Comparison of ENCODE assay signal across 13 cellular contexts in genomic region chr2:101435011-101435862, GRCh38. TPM values are rescaled to one million over a fixed set of nuclear protein-coding genes. Genes with fewer than 3 reads are reported as not detected.
DNase-seq lines count a peak whose midpoint lies in the region; ATAC-seq, FAIRE-seq and TF ChIP-seq lines count a peak whose summit lies in the region.
"Had no signal": no experiment of that assay in that cellular context is flagged by ENCODE, and none has a peak within 500 bp of the region (broad histone marks: within the 10 kb centered on the region; RNA-seq: fewer than 3 reads in every experiment).

No MANE protein-coding gene starts in this region.

- intact Hi-C loops in left ventricle myocardium inferior (cut with micrococcal nuclease) (no loop called here), Right ventricle myocardium inferior (cut with DNase I) (no loop called here), vagina (cut with DNase I) (no loop called here)

- DNase-seq in left ventricle myocardium inferior = no peak
- no peak for DNase-seq in Right ventricle myocardium inferior (ENCODE audit: missing footprints)
- peak; percentile 86 for DNase-seq in ecto neural progenitor cell (ENCODE audit: low spot score)
- DNase-seq in keratinocyte (ENCODE audit: low read depth, low spot score) = no peak
- no peak for DNase-seq in vagina (ENCODE audit: extremely low spot score in 2 of 2)
- no peak for DNase-seq in DMS 273 (lab: John Stamatoyannopoulos, UW; ENCODE audit: unreplicated experiment)
- DNase-seq in DMS79 treated with DMSO at 0.1 percent for 48 hours (lab: John Stamatoyannopoulos, UW) = no peak
- no peak for DNase-seq in H54 (ENCODE audit: insufficient read length, low spot score)
- DNase-seq: activated CD4-positive, alpha-beta T cell treated with anti-CD3 and anti-CD28 coated beads for 4 hours; activated naive CD4-positive, alpha-beta T cell treated with anti-CD3 and anti-CD28 coated beads, Interleukin-2, amount 50 U/mL, for 16 hours; NCI-H2107 had no signal

- H2AFZ ChIP-seq in keratinocyte (ENCODE audit: control insufficient read depth, low read length) = peak overlapping the region; percentile 86

- H3K4me1 ChIP-seq in left ventricle myocardium inferior (peaks cover 28% of the 10 kb centered on the region), keratinocyte (ENCODE audit: control insufficient read depth, extremely low read depth, insufficient read depth, low read length) (peaks cover 8% of the 10 kb centered on the region), vagina (peaks cover 6% of the 10 kb centered on the region)

- no peak for ATAC-seq in Right ventricle myocardium inferior

- H3K9me3 ChIP-seq in left ventricle myocardium inferior (replicated peaks) (no peaks in the 10 kb centered on the region), keratinocyte (ENCODE audit: control insufficient read depth, low read depth, low read length) (no peaks in the 10 kb centered on the region), vagina (no peaks in the 10 kb centered on the region)

- FAIRE-seq in keratinocyte (lab: Jason Lieb, UNC) (peak; percentile 13), H54 (lab: Jason Lieb, UNC) (no peak)

- H3K79me2 ChIP-seq in keratinocyte (ENCODE audit: control insufficient read depth, insufficient read depth, low read length) = no peaks in the 10 kb centered on the region

- no peaks in the 10 kb centered on the region for H3K9me1 ChIP-seq in keratinocyte (ENCODE audit: control insufficient read depth, extremely low read depth, insufficient read depth, low read length)

- H3K4me3 ChIP-seq in left ventricle myocardium inferior (peak overlapping the region; percentile 26), keratinocyte (ENCODE audit: control insufficient read depth in 2 of 3, extremely low read depth in 1 of 3, insufficient read depth in 2 of 3, low read depth in 1 of 3, low read length in 3 of 3) (peak overlapping the region in 1 of 3 experiments; percentile 41), vagina (no peak overlapping the region)

- dilution Hi-C loops in keratinocyte (cut with MboI; ENCODE audit: extremely low pct_ligation_motif_present, low sequenced_read_pairs) = no loop called here

- no peaks in the 10 kb centered on the region for H4K20me1 ChIP-seq in keratinocyte (ENCODE audit: control insufficient read depth, extremely low read depth, insufficient read depth, low read length)

- peak overlapping the region; percentile 18 for H3K9ac ChIP-seq in keratinocyte (ENCODE audit: control insufficient read depth, extremely low read depth, insufficient read depth, low read length)

- H3K27ac ChIP-seq in left ventricle myocardium inferior (replicated peaks) = peak overlapping the region; percentile 39
- H3K27ac ChIP-seq in keratinocyte (ENCODE audit: control insufficient read depth, insufficient read depth, low read length) = no peak overlapping the region
- peak overlapping the region; percentile 26 for H3K27ac ChIP-seq in vagina

- TF ChIP-seq POLR2A in vagina (IDR thresholded peaks at IDR 0.05) = no peak
- no peak for TF ChIP-seq POLR2A in H54 (IDR thresholded peaks at IDR 0.05; ENCODE audit: low read depth, low read length)

- H3K36me3 ChIP-seq in left ventricle myocardium inferior = no peaks in the 10 kb centered on the region
- no peaks in the 10 kb centered on the region for H3K36me3 ChIP-seq in keratinocyte (ENCODE audit: control insufficient read depth in 2 of 2, extremely low read depth in 1 of 2, insufficient read depth in 2 of 2, low read length in 2 of 2)
- no peaks in the 10 kb centered on the region for H3K36me3 ChIP-seq in vagina

- no peaks in the 10 kb centered on the region for H3K27me3 ChIP-seq in left ventricle myocardium inferior (ENCODE audit: low read depth)
- H3K27me3 ChIP-seq in keratinocyte (ENCODE audit: control insufficient read depth, extremely low read depth, insufficient read depth, low read length) = no peaks in the 10 kb centered on the region
- H3K27me3 ChIP-seq in vagina = no peaks in the 10 kb centered on the region

- peak overlapping the region; percentile 81 for H3K4me2 ChIP-seq in keratinocyte (ENCODE audit: control insufficient read depth, extremely low read depth, insufficient read depth, low read depth, low read length)

- TF ChIP-seq CTCF in left ventricle myocardium inferior (IDR thresholded peaks at IDR 0.05; ENCODE audit: borderline replicate concordance) (no peak), keratinocyte (optimal IDR thresholded peaks at IDR 0.05 in 1 of 3, IDR thresholded peaks at IDR 0.05 in 1 of 3, conservative IDR thresholded peaks at IDR 0.05 in 1 of 3; ENCODE audit: extremely low read depth in 1 of 3, insufficient read depth in 2 of 3, low read length in 3 of 3) (no peak), vagina (IDR thresholded peaks at IDR 0.05) (no peak)

RNA-seq across cellular contexts. Expression of gene RFX8, which starts 39.7 kb away (rescaled TPM):
- total RNA-seq in left ventricle myocardium inferior (not detected), Right ventricle myocardium inferior (not detected), vagina (1.2 TPM)
- polyA plus RNA-seq in keratinocyte = 0.05 TPM in 1 of 3 replicates, not detected in the others
- polyA plus RNA-seq in keratinocyte (2011; ENCODE audit: low read depth) = not detected
- not detected in 2 replicates for polyA plus RNA-seq in keratinocyte (2011; cell fraction: cytosol; rRNA removed)
- polyA plus RNA-seq in keratinocyte (2011; cell fraction: nucleus; rRNA removed) = not detected in 2 replicates
- not detected in 2 replicates for polyA plus RNA-seq in keratinocyte (2012; ENCODE audit: low replicate concordance)
- not detected in 3 replicates for polyA minus RNA-seq in keratinocyte
- polyA minus RNA-seq in keratinocyte (2011; cell fraction: cytosol; rRNA and poly(A)+ RNA removed) = not detected
- not detected in 2 replicates for polyA minus RNA-seq in keratinocyte (2011; cell fraction: nucleus; rRNA and poly(A)+ RNA removed)
- total RNA-seq: SK-MEL-5 had no signal

RNA-seq across cellular contexts. Expression of gene CREG2, which starts 47.9 kb away (rescaled TPM):
- total RNA-seq in left ventricle myocardium inferior (not detected), Right ventricle myocardium inferior (not detected), vagina (0.25 TPM)
- 1.7 to 2.8 TPM (median 1.8 TPM) in 3 replicates for polyA plus RNA-seq in keratinocyte
- 0.20 TPM for polyA plus RNA-seq in keratinocyte (2011; ENCODE audit: low read depth)
- 1.3 and 3.0 TPM in 2 replicates for polyA plus RNA-seq in keratinocyte (2011; cell fraction: cytosol; rRNA removed)
- polyA plus RNA-seq in keratinocyte (2011; cell fraction: nucleus; rRNA removed) = 1.8 and 2.5 TPM in 2 replicates
- 0.54 and 1.1 TPM in 2 replicates for polyA plus RNA-seq in keratinocyte (2012; ENCODE audit: low replicate concordance)
- 0.19 to 0.96 TPM in 2 of 3 replicates, not detected in the other for polyA minus RNA-seq in keratinocyte
- 0.96 TPM for polyA minus RNA-seq in keratinocyte (2011; cell fraction: cytosol; rRNA and poly(A)+ RNA removed)
- polyA minus RNA-seq in keratinocyte (2011; cell fraction: nucleus; rRNA and poly(A)+ RNA removed) = 1.2 and 2.2 TPM in 2 replicates
- total RNA-seq: lower leg skin, SK-MEL-5 had no signal
